Comparison of ENCODE assay signal across 10 cellular contexts in the genomic region with DNA sequence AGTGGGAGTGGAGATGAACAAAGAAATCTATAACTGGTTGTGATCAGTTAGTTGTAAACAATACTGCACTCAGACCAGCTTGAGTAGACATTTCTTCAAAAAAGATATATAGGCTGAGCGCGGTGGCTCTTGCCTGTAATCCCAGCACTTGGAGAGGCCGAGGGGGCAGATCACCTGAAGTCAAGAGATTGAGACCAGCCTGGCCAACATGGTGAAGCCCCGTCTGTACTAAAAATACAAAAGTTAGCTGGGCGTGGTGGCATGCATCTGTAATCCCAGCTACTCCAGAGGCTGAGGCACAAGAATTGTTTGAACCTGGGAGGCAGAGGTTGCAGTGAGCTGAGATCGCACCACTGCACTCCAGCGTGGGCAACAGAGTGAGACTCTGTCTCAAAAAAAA. TPM values are rescaled to one million over a fixed set of nuclear protein-coding genes. Genes with fewer than 3 reads are reported as not detected.
DNase-seq lines count a peak whose midpoint lies in the region; ATAC-seq and TF ChIP-seq lines count a peak whose summit lies in the region.
"Not testable (repeated sequence)": the region's sequence is repeated elsewhere in the genome, so short reads cannot be mapped to it uniquely, and the experiment has no call there.
"Had no signal": no experiment of that assay in that cellular context is flagged by ENCODE, and none has a peak within 500 bp of the region (broad histone marks: within the 10 kb centered on the region; RNA-seq: fewer than 3 reads in every experiment).

No MANE protein-coding gene starts in this region.

- POLR2A ChIA-PET in HEK293 (lab: Yijun Ruan, JAX), result not testable (repeated sequence)

- not testable (repeated sequence) for H3K9me3 ChIP-seq in HEK293 (ENCODE audit: control insufficient read depth, insufficient read depth, low read depth, low read length)

- not testable (repeated sequence) for H3K36me3 ChIP-seq in HEK293 (ENCODE audit: control insufficient read depth in 2 of 2, insufficient read depth in 1 of 2, low read length in 2 of 2)

- H3K27ac ChIP-seq in HEK293 (ENCODE audit: extremely low read depth, low read depth, low read length), result not testable (repeated sequence)

- intact Hi-C loops in sciatic nerve (cut with DNase I), result not testable (repeated sequence)

- not testable (repeated sequence) for H3K4me1 ChIP-seq in HEK293 (ENCODE audit: control insufficient read depth, insufficient read depth, low read length)

- not testable (repeated sequence) for TF ChIP-seq CTCF in HEK293 (tag by site-specific recombination; IDR thresholded peaks at IDR 0.05)

- not testable (repeated sequence) for ATAC-seq in sciatic nerve

- H3K4me3 ChIP-seq in HEK293 (ENCODE audit: low read depth, low read length), result not testable (repeated sequence)

- peak; percentile 13 for DNase-seq in ecto neural progenitor cell (ENCODE audit: low spot score)
- peak; percentile 57 for DNase-seq in mesenteric fat pad (ENCODE audit: low spot score)
- peak; percentile 18 for DNase-seq in sciatic nerve (ENCODE audit: low spot score)

- CTCF ChIA-PET in HEK293 (lab: Yijun Ruan, JAX), result interaction anchor here (0.6 to 0.7 kb wide), 3 partner anchors 11 to 572 kb away, joined by 3 to 4 read pairs (median 3); no protein-coding TSS in a partner anchor

TF ChIP-seq in HEK293, 187 proteins besides CTCF, POLR2A, EP300 and RAD21:
- TF ChIP-seq, protein P1, sequence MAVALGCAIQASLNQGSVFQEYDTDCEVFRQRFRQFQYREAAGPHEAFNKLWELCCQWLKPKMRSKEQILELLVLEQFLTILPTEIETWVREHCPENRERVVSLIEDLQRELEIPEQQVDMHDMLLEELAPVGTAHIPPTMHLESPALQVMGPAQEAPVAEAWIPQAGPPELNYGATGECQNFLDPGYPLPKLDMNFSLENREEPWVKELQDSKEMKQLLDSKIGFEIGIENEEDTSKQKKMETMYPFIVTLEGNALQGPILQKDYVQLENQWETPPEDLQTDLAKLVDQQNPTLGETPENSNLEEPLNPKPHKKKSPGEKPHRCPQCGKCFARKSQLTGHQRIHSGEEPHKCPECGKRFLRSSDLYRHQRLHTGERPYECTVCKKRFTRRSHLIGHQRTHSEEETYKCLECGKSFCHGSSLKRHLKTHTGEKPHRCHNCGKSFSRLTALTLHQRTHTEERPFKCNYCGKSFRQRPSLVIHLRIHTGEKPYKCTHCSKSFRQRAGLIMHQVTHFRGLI (tag by site-specific recombination; IDR thresholded peaks at IDR 0.05), result peak; percentile 54; the same call in 1 of the 2 replicates

RNA-seq across cellular contexts. Expression of a gene that starts 26.9 kb away (rescaled TPM):
- total RNA-seq in mesenteric fat pad, result not detected
- total RNA-seq in sciatic nerve, result 1.6 TPM
- total RNA-seq: A172; A673; CD4-positive, alpha-beta T cell; CD4-positive, CD25-positive, alpha-beta regulatory T cell; CD8-positive, alpha-beta T cell; Daoy had no signal

RNA-seq across cellular contexts. Expression of a gene that starts 45.7 kb away (rescaled TPM):
- 0.35 TPM for total RNA-seq in mesenteric fat pad
- total RNA-seq in sciatic nerve, result 0.85 TPM

RNA-seq across cellular contexts. Expression of a gene that starts 55.7 kb away (rescaled TPM):
- total RNA-seq in mesenteric fat pad (1.5 TPM), sciatic nerve (2.3 TPM)
